9 cellular contexts compared by ENCODE assay signal in the genomic region with DNA sequence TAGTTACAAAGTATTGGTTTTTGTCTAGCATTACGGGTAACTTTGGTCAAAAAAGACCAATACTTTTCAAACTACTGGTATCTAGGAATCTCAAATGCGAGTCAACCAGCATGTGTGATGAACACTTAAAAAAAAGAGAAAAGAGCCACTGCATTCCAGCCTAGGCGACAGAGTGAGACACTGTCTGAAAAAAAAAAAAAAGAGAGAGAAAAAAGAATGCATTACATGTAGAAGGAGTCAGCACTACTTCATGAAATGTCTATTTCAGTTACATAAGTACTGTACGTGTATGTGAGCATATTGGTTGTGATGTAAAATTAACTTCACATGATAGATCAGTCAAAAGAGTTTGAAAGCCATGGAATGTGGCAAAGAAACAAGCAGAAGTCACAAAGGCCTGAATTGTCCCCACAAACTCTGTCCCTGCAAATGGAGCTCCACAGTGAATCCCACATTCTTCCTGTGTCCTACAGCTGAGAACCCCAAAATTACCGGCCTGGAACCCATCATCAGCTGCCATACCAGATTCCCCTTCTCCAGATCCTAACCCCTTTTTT. TPM values are rescaled to one million over a fixed set of nuclear protein-coding genes. Genes with fewer than 3 reads are reported as not detected.
DNase-seq lines count a peak whose midpoint lies in the region; ATAC-seq, FAIRE-seq and TF ChIP-seq lines count a peak whose summit lies in the region.
"Had no signal": no experiment of that assay in that cellular context is flagged by ENCODE, and none has a peak within 500 bp of the region (broad histone marks: within the 10 kb centered on the region; RNA-seq: fewer than 3 reads in every experiment).

No MANE protein-coding gene starts in this region.

- TF ChIP-seq CTCF in OCI-LY3 (IDR thresholded peaks at IDR 0.05; ENCODE audit: low read depth, low read length) (no peak), epithelial cell of proximal tubule (conservative IDR thresholded peaks at IDR 0.05; ENCODE audit: low read depth, low read length) (no peak), parathyroid adenoma (IDR thresholded peaks at IDR 0.05) (no peak)

- H2AFZ ChIP-seq in OCI-LY3 (ENCODE audit: low read depth, low read length) (no peak overlapping the region), parathyroid adenoma (peak overlapping the region; percentile 63)

- H3K27ac ChIP-seq in OCI-LY3 (ENCODE audit: low read length), result no peak overlapping the region
- H3K27ac ChIP-seq in parathyroid adenoma, result peak overlapping the region; percentile 75
- H3K27ac ChIP-seq in small intestine (ENCODE audit: low read depth in 1 of 2, low read length in 1 of 2), result no peak overlapping the region

- H3K4me2 ChIP-seq in OCI-LY3 (ENCODE audit: low read length) (peak overlapping the region; percentile 86), parathyroid adenoma (ENCODE audit: low read length) (peak overlapping the region; percentile 70)

- FAIRE-seq in small intestine (lab: Jason Lieb, UNC), result no peak

- H3K79me2 ChIP-seq in OCI-LY3 (ENCODE audit: low read length), result peaks cover 36% of the 10 kb centered on the region
- peaks cover 15% of the 10 kb centered on the region for H3K79me2 ChIP-seq in parathyroid adenoma

- H3K4me3 ChIP-seq in OCI-LY3 (ENCODE audit: low read length) (peak overlapping the region; percentile 93), epithelial cell of proximal tubule (ENCODE audit: low read depth, low read length) (peak overlapping the region; percentile 46), parathyroid adenoma (ENCODE audit: low read depth, low read length) (peak overlapping the region; percentile 36), small intestine (ENCODE audit: low read depth in 1 of 2, low read length in 2 of 2) (peak overlapping the region in 1 of 2 donors; percentile 24)

- peaks cover 39% of the 10 kb centered on the region for H4K20me1 ChIP-seq in OCI-LY3 (ENCODE audit: insufficient read depth, low read length)

- H3K9me3 ChIP-seq in OCI-LY3 (ENCODE audit: insufficient read depth, low read length), result no peaks in the 10 kb centered on the region
- H3K9me3 ChIP-seq in parathyroid adenoma (ENCODE audit: control insufficient read depth, low read length), result no peaks in the 10 kb centered on the region
- no peaks in the 10 kb centered on the region for H3K9me3 ChIP-seq in small intestine (ENCODE audit: control insufficient read depth, low read depth)

- H3K27me3 ChIP-seq in OCI-LY3 (ENCODE audit: low read depth, low read length) (peaks cover 9% of the 10 kb centered on the region), parathyroid adenoma (ENCODE audit: control insufficient read depth, insufficient read depth, low read length) (no peaks in the 10 kb centered on the region), small intestine (ENCODE audit: control insufficient read depth in 2 of 2, insufficient read depth in 2 of 2, low read length in 2 of 2) (no peaks in the 10 kb centered on the region)

- H3K36me3 ChIP-seq in OCI-LY3 (replicated peaks; ENCODE audit: low read depth, low read length) (no peaks in the 10 kb centered on the region), parathyroid adenoma (ENCODE audit: control insufficient read depth, insufficient read depth, low read length) (no peaks in the 10 kb centered on the region), small intestine (ENCODE audit: control insufficient read depth in 2 of 2, insufficient read depth in 2 of 2, low read length in 2 of 2) (no peaks in the 10 kb centered on the region)

- in situ Hi-C loops in Caki2 (cut with HindIII; ENCODE audit: low pct_unique_long_range_greater_than_20kb, low sequenced_read_pairs), result no loop called here

- no peak for ATAC-seq in GM21619 (IDR thresholded peaks at IDR 0.05; ENCODE audit: unreplicated experiment)
- no peak for ATAC-seq in HG03175 (IDR thresholded peaks at IDR 0.05; ENCODE audit: unreplicated experiment)

- H3K4me1 ChIP-seq in OCI-LY3 (ENCODE audit: low read length) (peaks cover 24% of the 10 kb centered on the region), parathyroid adenoma (peaks cover 32% of the 10 kb centered on the region), small intestine (ENCODE audit: control insufficient read depth in 2 of 2, insufficient read depth in 1 of 2, low read depth in 1 of 2, low read length in 1 of 2) (peaks cover 0 to 3% of the 10 kb centered on the region in 2 donors)

- DNase-seq in Caki2 (ENCODE audit: low read depth), result peak; percentile 25
- DNase-seq in epithelial cell of proximal tubule (ENCODE audit: low read depth), result no peak
- no peak for DNase-seq in stimulated activated naive CD4-positive, alpha-beta T cell treated with Interleukin-2 at 50 U/mL for 16 hours (lab: John Stamatoyannopoulos, UW)
- DNase-seq in small intestine, result no peak

- 63 to 70% (median 66%) methylated on average over 5 of the region's 5 CpGs for WGBS in small intestine, 3 donors

- H3K9ac ChIP-seq in OCI-LY3 (ENCODE audit: low read length), result peak overlapping the region; percentile 57
- no peak overlapping the region for H3K9ac ChIP-seq in parathyroid adenoma

RNA-seq across cellular contexts. Expression of a gene that starts 1.6 kb away (rescaled TPM):
- 1.6 and 1.7 TPM in 2 replicates for total RNA-seq in Caki2 (2014; rRNA removed; shearing (Covaris generic); ENCODE audit: low replicate concordance)
- total RNA-seq in epithelial cell of proximal tubule, result 9.7 and 12.2 TPM in 2 replicates
- polyA plus RNA-seq in small intestine, result 1 to 10 TPM; 3.8 to 9.2 (median 4.9) TPM

RNA-seq across cellular contexts. Expression of a gene that starts 7.8 kb away (rescaled TPM):
- not detected in 2 replicates for total RNA-seq in Caki2 (2014; rRNA removed; shearing (Covaris generic); ENCODE audit: low replicate concordance)
- not detected in 2 replicates for total RNA-seq in epithelial cell of proximal tubule
- not detected for polyA plus RNA-seq in small intestine
- total RNA-seq: dermis blood vessel endothelial cell had no signal

RNA-seq across cellular contexts. Expression of a gene that starts 37.8 kb away (rescaled TPM):
- 197 and 231 TPM in 2 replicates for total RNA-seq in Caki2 (2014; rRNA removed; shearing (Covaris generic); ENCODE audit: low replicate concordance)
- 246 and 313 TPM in 2 replicates for total RNA-seq in epithelial cell of proximal tubule
- 100 to 1,000 TPM; 148 to 221 (median 153) TPM for polyA plus RNA-seq in small intestine
